In genomic region chr10:62803993-62804383, GRCh38 we compare ENCODE assay signal across 8 cellular contexts.
DNase-seq lines count a peak whose midpoint lies in the region; ATAC-seq lines count a peak whose summit lies in the region.

No MANE protein-coding gene starts in this region.

- H3K27ac ChIP-seq in HUES48 (ENCODE audit: low read depth, low read length), result peak overlapping the region; percentile 85
- peak overlapping the region; percentile 98 for H3K27ac ChIP-seq in muscle layer of duodenum (ENCODE audit: low read length)

- no peak for DNase-seq in central memory CD8-positive, alpha-beta T cell (ENCODE audit: low spot score in 2 of 2)
- no peak for DNase-seq in NCI-H2107 (lab: John Stamatoyannopoulos, UW)
- DNase-seq in GOT3 (lab: John Stamatoyannopoulos, UW), result no peak
- DNase-seq in NCI-H2196 treated with DMSO at 0.1 percent for 48 hours (lab: John Stamatoyannopoulos, UW; ENCODE audit: unreplicated experiment), result no peak

- peaks cover 6% of the 10 kb centered on the region for H3K27me3 Mint-ChIP-seq in central memory CD8-positive, alpha-beta T cell

- no peaks in the 10 kb centered on the region for H3K9me3 Mint-ChIP-seq in central memory CD8-positive, alpha-beta T cell

- peak overlapping the region; percentile 96 for H3K4me3 Mint-ChIP-seq in central memory CD8-positive, alpha-beta T cell

- H3K9ac ChIP-seq in ES-I3 (ENCODE audit: low read depth, low read length), result peak overlapping the region; percentile 88
- H3K9ac ChIP-seq in HUES48 (ENCODE audit: low read depth, low read length), result peak overlapping the region; percentile 73

- H3K27me3 ChIP-seq in HUES48 (ENCODE audit: control insufficient read depth, insufficient read depth, low read length) (no peaks in the 10 kb centered on the region), muscle layer of duodenum (ENCODE audit: low read depth, low read length) (no peaks in the 10 kb centered on the region)

- ATAC-seq in central memory CD8-positive, alpha-beta T cell (replicated peaks; ENCODE audit: extremely low read depth, poor library complexity, severe bottlenecking), result no peak
- ATAC-seq in HG02610 (IDR thresholded peaks at IDR 0.05; ENCODE audit: unreplicated experiment), result no peak

- peaks cover 32% of the 10 kb centered on the region for H3K4me1 Mint-ChIP-seq in central memory CD8-positive, alpha-beta T cell

- H3K9me3 ChIP-seq in ES-I3 (ENCODE audit: control insufficient read depth, insufficient read depth, low read length), result no peaks in the 10 kb centered on the region
- no peaks in the 10 kb centered on the region for H3K9me3 ChIP-seq in HUES48 (ENCODE audit: control insufficient read depth, insufficient read depth, low read length)
- no peaks in the 10 kb centered on the region for H3K9me3 ChIP-seq in muscle layer of duodenum (ENCODE audit: control insufficient read depth in 1 of 2, low read length in 2 of 2)

- peak overlapping the region; percentile 99 for H3K27ac Mint-ChIP-seq in central memory CD8-positive, alpha-beta T cell (ENCODE audit: low read depth)

- H3K36me3 ChIP-seq in ES-I3 (ENCODE audit: insufficient read depth, low read length) (no peaks in the 10 kb centered on the region), HUES48 (ENCODE audit: control insufficient read depth, insufficient read depth, low read length) (no peaks in the 10 kb centered on the region; the same call in 1 of the 2 replicates), muscle layer of duodenum (ENCODE audit: control insufficient read depth in 1 of 2, insufficient read depth in 2 of 2, low read length in 2 of 2) (no peaks in the 10 kb centered on the region)

- H3K4me3 ChIP-seq in HUES48 (ENCODE audit: low read depth, low read length) (peak overlapping the region; percentile 87), muscle layer of duodenum (ENCODE audit: low read depth in 1 of 2, low read length in 2 of 2) (peak overlapping the region; percentile 67 to 100)

- peaks cover 18% of the 10 kb centered on the region for H3K4me1 ChIP-seq in ES-I3 (ENCODE audit: insufficient read depth, low read length)
- peaks cover 36% of the 10 kb centered on the region for H3K4me1 ChIP-seq in HUES48 (ENCODE audit: control insufficient read depth, insufficient read depth, low read length)
- H3K4me1 ChIP-seq in muscle layer of duodenum (ENCODE audit: control insufficient read depth in 1 of 2, insufficient read depth in 2 of 2, low read length in 2 of 2), result peaks cover 13 to 26% of the 10 kb centered on the region in 2 donors

- H3K36me3 Mint-ChIP-seq in central memory CD8-positive, alpha-beta T cell (ENCODE audit: insufficient read depth), result peaks cover 11% of the 10 kb centered on the region
